10 cellular contexts compared by ENCODE assay signal in genomic region chr1:2575801-2576663, GRCh38. TPM values are rescaled to one million over a fixed set of nuclear protein-coding genes. Genes with fewer than 3 reads are reported as not detected.
DNase-seq lines count a peak whose midpoint lies in the region; ATAC-seq and TF ChIP-seq lines count a peak whose summit lies in the region.
"Had no signal": no experiment of that assay in that cellular context is flagged by ENCODE, and none has a peak within 500 bp of the region (broad histone marks: within the 10 kb centered on the region; RNA-seq: fewer than 3 reads in every experiment).

No MANE protein-coding gene starts in this region.

- H3K9me3 Mint-ChIP-seq in T-helper 1 cell treated with Interleukin-12 subunit alpha and Interleukin-12 subunit beta and Interleukin-4 antibody, amounts not matched to agents 30 μg/mL and 1 μg/mL, for 36 hours = peaks cover 23% of the 10 kb centered on the region
- peaks cover 19% of the 10 kb centered on the region for H3K9me3 Mint-ChIP-seq in activated CD4-positive, alpha-beta memory T cell treated with anti-CD3 and anti-CD28 coated beads, Interleukin-2, amount 10 ng/mL, durations not matched to agents 7 days and 5 days
- H3K9me3 Mint-ChIP-seq in stimulated activated memory B cell treated with anti-CD40 and anti-IgM and Interleukin-4, amounts not matched to agents 10 μg/mL and 1 μg/mL and 100 μg/mL, for 72 hours = peaks cover 15% of the 10 kb centered on the region

- H3K36me3 ChIP-seq in A673 (ENCODE audit: insufficient read depth, low read length, poor library complexity, severe bottlenecking) = no peaks in the 10 kb centered on the region

- H3K27me3 Mint-ChIP-seq in T-helper 1 cell treated with Interleukin-12 subunit alpha and Interleukin-12 subunit beta and Interleukin-4 antibody, amounts not matched to agents 30 μg/mL and 1 μg/mL, for 36 hours (ENCODE audit: low read depth) = no peaks in the 10 kb centered on the region
- peaks cover 3% of the 10 kb centered on the region for H3K27me3 Mint-ChIP-seq in activated CD4-positive, alpha-beta memory T cell treated with anti-CD3 and anti-CD28 coated beads, Interleukin-2, amount 10 ng/mL, durations not matched to agents 7 days and 5 days
- no peaks in the 10 kb centered on the region for H3K27me3 Mint-ChIP-seq in stimulated activated memory B cell treated with anti-CD40 and anti-IgM and Interleukin-4, amounts not matched to agents 10 μg/mL and 1 μg/mL and 100 μg/mL, for 72 hours
- H3K27me3 Mint-ChIP-seq: central memory CD8-positive, alpha-beta T cell had no signal

- no peak overlapping the region for H3K4me3 Mint-ChIP-seq in T-helper 1 cell treated with Interleukin-12 subunit alpha and Interleukin-12 subunit beta and Interleukin-4 antibody, amounts not matched to agents 30 μg/mL and 1 μg/mL, for 36 hours
- H3K4me3 Mint-ChIP-seq in activated CD4-positive, alpha-beta memory T cell treated with anti-CD3 and anti-CD28 coated beads, Interleukin-2, amount 10 ng/mL, durations not matched to agents 7 days and 5 days = no peak overlapping the region
- peak overlapping the region; percentile 92 for H3K4me3 Mint-ChIP-seq in stimulated activated memory B cell treated with anti-CD40 and anti-IgM and Interleukin-4, amounts not matched to agents 10 μg/mL and 1 μg/mL and 100 μg/mL, for 72 hours

- ATAC-seq in left colon = peak; percentile 73
- ATAC-seq in stimulated activated memory B cell treated with anti-CD40 and anti-IgM and Interleukin-4, amounts not matched to agents 10 μg/mL and 1 μg/mL and 100 μg/mL, for 72 hours = no peak
- ATAC-seq in GM21367 (IDR thresholded peaks at IDR 0.05; ENCODE audit: unreplicated experiment) = no peak

- H3K27ac Mint-ChIP-seq in T-helper 1 cell treated with Interleukin-12 subunit alpha and Interleukin-12 subunit beta and Interleukin-4 antibody, amounts not matched to agents 30 μg/mL and 1 μg/mL, for 36 hours = peak overlapping the region; percentile 73
- H3K27ac Mint-ChIP-seq in activated CD4-positive, alpha-beta memory T cell treated with anti-CD3 and anti-CD28 coated beads, Interleukin-2, amount 10 ng/mL, durations not matched to agents 7 days and 5 days = peak overlapping the region; percentile 92
- H3K27ac Mint-ChIP-seq in stimulated activated memory B cell treated with anti-CD40 and anti-IgM and Interleukin-4, amounts not matched to agents 10 μg/mL and 1 μg/mL and 100 μg/mL, for 72 hours = peak overlapping the region; percentile 92

- no peaks in the 10 kb centered on the region for H3K4me1 ChIP-seq in A673 (ENCODE audit: insufficient read depth, low read length, poor library complexity, severe bottlenecking)

- DNase-seq in T-helper 1 cell = no peak
- DNase-seq in activated CD4-positive, alpha-beta memory T cell treated with anti-CD3 and anti-CD28 coated beads, Interleukin-2, amount 10 ng/mL, durations not matched to agents 7 days and 5 days = no peak
- DNase-seq in left colon = peak; percentile 91 to 96
- no peak for DNase-seq in iPS-NIHi11 (ENCODE audit: low spot score)
- no peak for DNase-seq in A673 (ENCODE audit: low spot score)
- DNase-seq: NCI-H1417 treated with DMSO at 0.1 percent for 48 hours had no signal

- H3K9me3 ChIP-seq in A673 (ENCODE audit: low read depth, low read length, poor library complexity, severe bottlenecking) = no peaks in the 10 kb centered on the region

- BruUV-seq in A673 (replicated peaks; lab: Mats Ljungman, UMichigan) = no TSS peak

- H3K27me3 ChIP-seq in A673 (replicated peaks; ENCODE audit: insufficient read depth, low read depth, low read length, poor library complexity) = peaks cover 7% of the 10 kb centered on the region

- H3K4me1 Mint-ChIP-seq in T-helper 1 cell treated with Interleukin-12 subunit alpha and Interleukin-12 subunit beta and Interleukin-4 antibody, amounts not matched to agents 30 μg/mL and 1 μg/mL, for 36 hours (ENCODE audit: low read depth) = peaks cover 42% of the 10 kb centered on the region
- peaks cover 58% of the 10 kb centered on the region for H3K4me1 Mint-ChIP-seq in activated CD4-positive, alpha-beta memory T cell treated with anti-CD3 and anti-CD28 coated beads, Interleukin-2, amount 10 ng/mL, durations not matched to agents 7 days and 5 days
- H3K4me1 Mint-ChIP-seq in stimulated activated memory B cell treated with anti-CD40 and anti-IgM and Interleukin-4, amounts not matched to agents 10 μg/mL and 1 μg/mL and 100 μg/mL, for 72 hours = peaks cover 74% of the 10 kb centered on the region

- POLR2A ChIA-PET in activated CD4-positive, alpha-beta memory T cell treated with anti-CD3 and anti-CD28 coated beads, Interleukin-2, amount 10 ng/mL, durations not matched to agents 7 days and 5 days (lab: Charles Lee) = interaction anchor here (1.4 to 3.8 kb wide), 3 partner anchors 11 to 184 kb away, joined by 3 to 94 read pairs (median 44); partner anchors contain the start of genes PRXL2B, RER1 and TNFRSF14
- POLR2A ChIA-PET in A673 (lab: Charles Lee; ENCODE audit: low non-redundant PET) = no interaction called here

- TF ChIP-seq CTCF in A673 (conservative IDR thresholded peaks at IDR 0.05; ENCODE audit: low read depth, low read length) = no peak

- H3K36me3 Mint-ChIP-seq in T-helper 1 cell treated with Interleukin-12 subunit alpha and Interleukin-12 subunit beta and Interleukin-4 antibody, amounts not matched to agents 30 μg/mL and 1 μg/mL, for 36 hours (ENCODE audit: low read depth) = peaks cover 22% of the 10 kb centered on the region
- H3K36me3 Mint-ChIP-seq in activated CD4-positive, alpha-beta memory T cell treated with anti-CD3 and anti-CD28 coated beads, Interleukin-2, amount 10 ng/mL, durations not matched to agents 7 days and 5 days (ENCODE audit: low read depth) = peaks cover 16% of the 10 kb centered on the region
- peaks cover 18% of the 10 kb centered on the region for H3K36me3 Mint-ChIP-seq in stimulated activated memory B cell treated with anti-CD40 and anti-IgM and Interleukin-4, amounts not matched to agents 10 μg/mL and 1 μg/mL and 100 μg/mL, for 72 hours

- no peak overlapping the region for H3K27ac ChIP-seq in A673 (ENCODE audit: low read depth, low read length, poor library complexity, severe bottlenecking)

- intact Hi-C loops in left colon (cut with DNase I, micrococcal nuclease) (no loop called here), A673 (cut with micrococcal nuclease; ENCODE audit: unreplicated experiment) (no loop called here)

- CTCF ChIA-PET in activated CD4-positive, alpha-beta memory T cell treated with anti-CD3 and anti-CD28 coated beads, Interleukin-2, amount 10 ng/mL, durations not matched to agents 7 days and 5 days (lab: Charles Lee) = interaction anchor here (2.8 kb wide), 1 partner anchor 15 kb away, joined by 15 read pairs; no protein-coding TSS in a partner anchor
- CTCF ChIA-PET in A673 (lab: Charles Lee) = no interaction called here

- no peak overlapping the region for H3K4me3 ChIP-seq in A673 (ENCODE audit: low read depth, low read length, poor library complexity, severe bottlenecking)

RNA-seq across cellular contexts. Expression of gene PRXL2B, which starts 10.5 kb away (rescaled TPM):
- 10 to 100 TPM; 17.0 to 22.2 TPM for total RNA-seq in activated CD4-positive, alpha-beta memory T cell treated with anti-CD3 and anti-CD28 coated beads, Interleukin-2, amount 10 ng/mL, durations not matched to agents 7 days and 5 days
- total RNA-seq in left colon = 10 to 100 TPM; 73.9 to 86.3 TPM
- 34.8 and 41.0 TPM in 2 replicates for total RNA-seq in A673 (2021)

RNA-seq across cellular contexts. Expression of gene TNFRSF14, which starts 19.9 kb away (rescaled TPM):
- total RNA-seq in activated CD4-positive, alpha-beta memory T cell treated with anti-CD3 and anti-CD28 coated beads, Interleukin-2, amount 10 ng/mL, durations not matched to agents 7 days and 5 days = 100 to 1,000 TPM; 171 to 173 TPM
- total RNA-seq in left colon (100 to 1,000 TPM; 142 to 178 TPM), A673 (2021) (4.6 and 7.6 TPM in 2 replicates)

RNA-seq across cellular contexts. Expression of gene HES5, which starts 46.0 kb away (rescaled TPM):
- total RNA-seq in activated CD4-positive, alpha-beta memory T cell treated with anti-CD3 and anti-CD28 coated beads, Interleukin-2, amount 10 ng/mL, durations not matched to agents 7 days and 5 days = not detected
- total RNA-seq in left colon (1 to 10 TPM; 2.7 to 6.2 TPM), A673 (2021) (not detected in 2 replicates)

RNA-seq across cellular contexts. Expression of gene PANK4, which starts 49.6 kb away (rescaled TPM):
- total RNA-seq in activated CD4-positive, alpha-beta memory T cell treated with anti-CD3 and anti-CD28 coated beads, Interleukin-2, amount 10 ng/mL, durations not matched to agents 7 days and 5 days = 10 to 100 TPM; 71.7 to 72.6 TPM
- total RNA-seq in left colon (10 to 100 TPM; 29.4 to 32.6 TPM), A673 (2021) (45.6 and 53.6 TPM in 2 replicates)

RNA-seq across cellular contexts. Expression of gene MMEL1, which starts 56.8 kb away (rescaled TPM):
- 1 to 10 TPM; 1.0 to 1.5 TPM for total RNA-seq in activated CD4-positive, alpha-beta memory T cell treated with anti-CD3 and anti-CD28 coated beads, Interleukin-2, amount 10 ng/mL, durations not matched to agents 7 days and 5 days
- 10 to 100 TPM in 1 of 2 donors, 1 to 10 TPM in 1; 7.8 to 11.5 TPM for total RNA-seq in left colon
- not detected in 2 replicates for total RNA-seq in A673 (2021)

Comparison
In these comparisons a context has a peak if more than half of its experiments do, and no peak if none do; other contexts are left out.
1. DNase-seq: peak in left colon (2 of 2); none in T-helper 1 cell (0 of 5), activated CD4-positive, alpha-beta memory T cell treated with anti-CD3 and anti-CD28 coated beads, Interleukin-2, amount 10 ng/mL, durations not matched to agents 7 days and 5 days (single experiment), iPS-NIHi11 (single experiment) and A673 (single experiment).
2. RNA of gene TNFRSF14, which starts 19.9 kb away (total RNA-seq): 142 to 178 TPM in left colon and 171 to 173 TPM in activated CD4-positive, alpha-beta memory T cell treated with anti-CD3 and anti-CD28 coated beads, Interleukin-2, amount 10 ng/mL, durations not matched to agents 7 days and 5 days; 4.6 to 7.6 TPM in A673; every median in the first group is over 10 times any median in the second.
3. Peak in every context shown above with its lines, with median percentiles within 50 percentile points of each other: H3K27ac Mint-ChIP-seq.